8 cellular contexts compared by ENCODE assay signal in genomic region chr3:196079736-196080516, GRCh38. TPM values are rescaled to one million over a fixed set of nuclear protein-coding genes. Genes with fewer than 3 reads are reported as not detected.
DNase-seq lines count a peak whose midpoint lies in the region; ATAC-seq, FAIRE-seq and TF ChIP-seq lines count a peak whose summit lies in the region.
"Not testable (repeated sequence)": the region's sequence is repeated elsewhere in the genome, so short reads cannot be mapped to it uniquely, and the experiment has no call there.

No MANE protein-coding gene starts in this region.

- H2BK15ac ChIP-seq in H1 (ENCODE audit: low read length) = not testable (repeated sequence)

- intact Hi-C loops in Calu3 (cut with micrococcal nuclease; ENCODE audit: unreplicated experiment) = not testable (repeated sequence)

- H2BK120ac ChIP-seq in H1 (replicated peaks; ENCODE audit: low read depth, low read length) = not testable (repeated sequence)

- peaks cover 50% of the 10 kb centered on the region for H3K36me3 Mint-ChIP-seq in Calu3 (ENCODE audit: insufficient read depth, unreplicated experiment)
- peaks cover 18 to 49% of the 10 kb centered on the region in 2 donors for H3K36me3 Mint-ChIP-seq in activated naive CD4-positive, alpha-beta T cell treated with anti-CD3 and anti-CD28 coated beads, Interleukin-2, amount 50 U/mL, for 72 hours

- not testable (repeated sequence) for H4K8ac ChIP-seq in H1 (ENCODE audit: extremely low read depth, insufficient read depth, low read length)

- not testable (repeated sequence) for H3K79me1 ChIP-seq in H1 (ENCODE audit: low read depth, low read length)

- H2AFZ ChIP-seq in Karpas-422 (ENCODE audit: low read length); SU-DHL-6 (ENCODE audit: low read depth, low read length, severe bottlenecking); H1 (ENCODE audit: low read length); keratinocyte (ENCODE audit: control insufficient read depth, low read length); osteoblast (ENCODE audit: low read length): not testable (repeated sequence)

- H2BK12ac ChIP-seq in H1 (ENCODE audit: low read depth, low read length) = not testable (repeated sequence)

- H3F3A ChIP-seq in SU-DHL-6 (ENCODE audit: insufficient read depth) = not testable (repeated sequence)

- H4K5ac ChIP-seq in H1 (ENCODE audit: insufficient read length, low read depth, low read length) = not testable (repeated sequence)

- H3K4me1 Mint-ChIP-seq in Calu3 (ENCODE audit: low read depth, unreplicated experiment) = not testable (repeated sequence)

- H2BK5ac ChIP-seq in H1 (ENCODE audit: low read depth, low read length) = not testable (repeated sequence)

- not testable (repeated sequence) for H3K27me3 ChIP-seq in Karpas-422 (ENCODE audit: low read length); SU-DHL-6 (ENCODE audit: low read length); H1 (replicated peaks in 1 of 4; ENCODE audit: control insufficient read depth in 3 of 4, extremely low read depth in 1 of 4, insufficient read depth in 3 of 4, low read length in 3 of 4); keratinocyte (ENCODE audit: control insufficient read depth, extremely low read depth, insufficient read depth, low read length); osteoblast (ENCODE audit: insufficient read depth, low read length); thymus (ENCODE audit: control insufficient read depth, insufficient read depth)

- H3K18ac ChIP-seq in H1 (ENCODE audit: extremely low read depth, low read length) = not testable (repeated sequence)

- H3K14ac ChIP-seq in H1 (ENCODE audit: insufficient read length) = not testable (repeated sequence)

- H3K9me3 Mint-ChIP-seq in Calu3 (ENCODE audit: low read depth, unreplicated experiment); activated naive CD4-positive, alpha-beta T cell treated with anti-CD3 and anti-CD28 coated beads, Interleukin-2, amount 50 U/mL, for 72 hours: not testable (repeated sequence)

- DNase-seq in Calu3; Karpas-422; activated naive CD4-positive, alpha-beta T cell treated with anti-CD3 and anti-CD28 coated beads, Interleukin-2, amount 50 U/mL, for 72 hours (ENCODE audit: low spot score in 2 of 2); H1 (ENCODE audit: low read depth in 1 of 2, low spot score in 2 of 2); keratinocyte (ENCODE audit: low read depth, low spot score); osteoblast (ENCODE audit: insufficient read length, low spot score, missing footprints): not testable (repeated sequence)

- not testable (repeated sequence) for H3K27me3 Mint-ChIP-seq in Calu3 (ENCODE audit: unreplicated experiment)

- 88% methylated on average over 16 of the region's 16 CpGs; no CpG with 5 or more reads in 1 of the 2 experiments for WGBS in H1 (ENCODE audit: extremely low coverage in 1 of 2, insufficient coverage in 1 of 2, insufficient read length in 1 of 2, insufficient replicate concordance in 2 of 2, low coverage in 1 of 2, low lambda C conversion rate in 2 of 2, missing lambda C conversion rate in 1 of 2), 2 experiments
- 47% methylated on average over 16 of the region's 16 CpGs for WGBS in thymus

- H3K9me1 ChIP-seq in keratinocyte (ENCODE audit: control insufficient read depth, extremely low read depth, insufficient read depth, low read length) = not testable (repeated sequence)

- peaks cover 30% of the 10 kb centered on the region for H3K36me3 ChIP-seq in Karpas-422 (ENCODE audit: insufficient read depth, low read length)
- not testable (repeated sequence) for H3K36me3 ChIP-seq in SU-DHL-6 (ENCODE audit: low read length); osteoblast (ENCODE audit: insufficient read depth, low read length)
- H3K36me3 ChIP-seq in H1 (ENCODE audit: control insufficient read depth in 2 of 4, insufficient read depth in 4 of 4, low read length in 3 of 4) = peaks cover 0 to 11% (median 9%) of the 10 kb centered on the region in 4 experiments; a peak in 5 of 8 replicates
- H3K36me3 ChIP-seq in keratinocyte (ENCODE audit: control insufficient read depth in 2 of 2, extremely low read depth in 1 of 2, insufficient read depth in 2 of 2, low read length in 2 of 2) = peaks cover 8 to 21% of the 10 kb centered on the region in 2 experiments
- H3K36me3 ChIP-seq in thymus (ENCODE audit: control insufficient read depth, insufficient read depth) = peaks cover 13% of the 10 kb centered on the region

- peak overlapping the region; percentile 62 for H3K27ac ChIP-seq in Karpas-422 (ENCODE audit: low read length)
- not testable (repeated sequence) for H3K27ac ChIP-seq in SU-DHL-6 (ENCODE audit: low read depth, low read length); H1 (ENCODE audit: low read depth, low read length); keratinocyte (ENCODE audit: control insufficient read depth, insufficient read depth, low read length); osteoblast (ENCODE audit: low read depth, low read length); thymus (ENCODE audit: low read depth)

- not testable (repeated sequence) for H4K91ac ChIP-seq in H1 (replicated peaks; ENCODE audit: insufficient read length, low read length)

- peak overlapping the region; percentile 98 for H3K9ac ChIP-seq in Karpas-422 (ENCODE audit: low read length)
- H3K9ac ChIP-seq in SU-DHL-6 (ENCODE audit: low read length) = peak overlapping the region; percentile 90
- H3K9ac ChIP-seq in H1 (replicated peaks in 1 of 4; ENCODE audit: extremely low read depth in 1 of 4, low read depth in 3 of 4, low read length in 3 of 4) = not testable (repeated sequence)
- peak overlapping the region; percentile 87 for H3K9ac ChIP-seq in keratinocyte (ENCODE audit: control insufficient read depth, extremely low read depth, insufficient read depth, low read length)

- H3K4me2 ChIP-seq in Karpas-422 (ENCODE audit: low read depth, low read length, poor library complexity, severe bottlenecking) (peak overlapping the region; percentile 97), SU-DHL-6 (ENCODE audit: low read depth, low read length, poor library complexity, severe bottlenecking) (peak overlapping the region; percentile 83), H1 (ENCODE audit: insufficient read depth in 1 of 2, low read depth in 2 of 2, low read length in 2 of 2) (peak overlapping the region; percentile 43 to 85), keratinocyte (ENCODE audit: control insufficient read depth, extremely low read depth, insufficient read depth, low read depth, low read length) (peak overlapping the region; percentile 97), osteoblast (ENCODE audit: insufficient read depth, low read length) (peak overlapping the region; percentile 77)

- H3K56ac ChIP-seq in H1 (replicated peaks; ENCODE audit: insufficient read length, low read depth, low read length) = not testable (repeated sequence)

- not testable (repeated sequence) for TF ChIP-seq EP300 in H1 (IDR thresholded peaks at IDR 0.05; ENCODE audit: borderline replicate concordance in 1 of 2, low read depth in 2 of 2, low read length in 2 of 2)

- not testable (repeated sequence) for H2AK5ac ChIP-seq in H1 (ENCODE audit: low read depth, low read length)

- H3K4me1 ChIP-seq in Karpas-422 (ENCODE audit: low read length) (peaks cover 34% of the 10 kb centered on the region), keratinocyte (ENCODE audit: control insufficient read depth, extremely low read depth, insufficient read depth, low read length) (peaks cover 19% of the 10 kb centered on the region), osteoblast (ENCODE audit: insufficient read depth, low read length) (peaks cover 11% of the 10 kb centered on the region), thymus (ENCODE audit: control insufficient read depth, insufficient read depth, low read length) (peaks cover 22% of the 10 kb centered on the region)
- H3K4me1 ChIP-seq in H1 (replicated peaks in 1 of 4; ENCODE audit: control insufficient read depth in 3 of 4, insufficient read depth in 4 of 4, low read length in 3 of 4) = not testable (repeated sequence)

- H3K9me3 ChIP-seq in Karpas-422 (ENCODE audit: low read length); SU-DHL-6 (ENCODE audit: insufficient read depth, low read length); H1 (ENCODE audit: insufficient read depth in 2 of 2, low read depth in 1 of 2, low read length in 1 of 2); keratinocyte (ENCODE audit: control insufficient read depth, low read depth, low read length); osteoblast (ENCODE audit: low read depth, low read length); thymus (ENCODE audit: control insufficient read depth): not testable (repeated sequence)

- BruUV-seq in Calu3 (replicated peaks; lab: Mats Ljungman, UMichigan) = not testable (repeated sequence)

- H3K9me2 ChIP-seq in Karpas-422 (replicated peaks; ENCODE audit: insufficient read depth, low read length); SU-DHL-6 (replicated peaks; ENCODE audit: insufficient read depth, low read length): not testable (repeated sequence)

- dilution Hi-C loops in keratinocyte (cut with MboI; ENCODE audit: extremely low pct_ligation_motif_present, low sequenced_read_pairs) = not testable (repeated sequence)

- not testable (repeated sequence) for TF ChIP-seq POLR2A in H1 (IDR thresholded peaks at IDR 0.05; ENCODE audit: control extremely low read depth in 1 of 2, low read depth in 2 of 2, low read length in 2 of 2)

- peaks cover 68% of the 10 kb centered on the region for H3K79me2 ChIP-seq in Karpas-422 (ENCODE audit: low read length)
- H3K79me2 ChIP-seq in SU-DHL-6 (ENCODE audit: insufficient read depth, low read length) = peaks cover 60% of the 10 kb centered on the region
- H3K79me2 ChIP-seq in H1 (ENCODE audit: control insufficient read depth in 1 of 2, insufficient read depth in 2 of 2, low read length in 2 of 2) = peaks cover 30 to 50% of the 10 kb centered on the region in 2 experiments
- peaks cover 65% of the 10 kb centered on the region for H3K79me2 ChIP-seq in keratinocyte (ENCODE audit: control insufficient read depth, insufficient read depth, low read length)
- H3K79me2 ChIP-seq in osteoblast (ENCODE audit: insufficient read depth, low read length) = peaks cover 51% of the 10 kb centered on the region

- FAIRE-seq in H1 (lab: Jason Lieb, UNC); keratinocyte (lab: Jason Lieb, UNC): not testable (repeated sequence)

- H3K4me3 Mint-ChIP-seq in Calu3 (ENCODE audit: low read depth, unreplicated experiment) = peak overlapping the region; percentile 87

- H3K23ac ChIP-seq in H1 (ENCODE audit: insufficient read length) = not testable (repeated sequence)

- not testable (repeated sequence) for H3K23me2 ChIP-seq in H1 (ENCODE audit: low read depth, low read length)

- not testable (repeated sequence) for H2BK20ac ChIP-seq in H1 (ENCODE audit: low read length)

- H3K27ac Mint-ChIP-seq in Calu3 (ENCODE audit: unreplicated experiment) = peak overlapping the region; percentile 82
- peak overlapping the region; percentile 91 to 98 for H3K27ac Mint-ChIP-seq in activated naive CD4-positive, alpha-beta T cell treated with anti-CD3 and anti-CD28 coated beads, Interleukin-2, amount 50 U/mL, for 72 hours

- POLR2A ChIA-PET in H1 (lab: Charles Lee; ENCODE audit: partially characterized antibody) = interaction anchor here (0.7 to 3.4 kb wide), 13 partner anchors 12 to 145 kb away, joined by 3 to 11 read pairs (median 4); no protein-coding TSS in a partner anchor

- CTCF ChIA-PET in Calu3 (lab: Charles Lee) = not testable (repeated sequence)
- CTCF ChIA-PET in H1 (lab: Charles Lee; ENCODE audit: partially characterized antibody) = interaction anchor here (0.6 to 22.4 kb wide), 7 partner anchors 10 to 115 kb away, joined by 3 to 299 read pairs (median 3); no protein-coding TSS in a partner anchor

- H3K4me3 ChIP-seq in Karpas-422 (ENCODE audit: low read length) (peak overlapping the region; percentile 85), SU-DHL-6 (ENCODE audit: insufficient read depth, low read length, poor library complexity, severe bottlenecking) (peak overlapping the region; percentile 83), H1 (ENCODE audit: extremely low read depth in 1 of 4, insufficient read depth in 2 of 4, low read depth in 3 of 4, low read length in 4 of 4) (peak overlapping the region; percentile 68 to 93 (median 82); a peak in 5 of 8 replicates), keratinocyte (ENCODE audit: control insufficient read depth in 2 of 3, extremely low read depth in 1 of 3, insufficient read depth in 2 of 3, low read depth in 1 of 3, low read length in 3 of 3) (peak overlapping the region; percentile 98 to 100 (median 99)), thymus (ENCODE audit: low read length) (peak overlapping the region; percentile 63)
- not testable (repeated sequence) for H3K4me3 ChIP-seq in osteoblast (ENCODE audit: insufficient read depth, low read length)

- H4K20me1 ChIP-seq in Karpas-422 (ENCODE audit: insufficient read depth, low read depth, low read length) (peaks cover 51% of the 10 kb centered on the region), H1 (replicated peaks in 1 of 2; ENCODE audit: control insufficient read depth in 1 of 2, insufficient read depth in 2 of 2, low read length in 2 of 2) (peaks cover 3 to 17% of the 10 kb centered on the region in 2 experiments), keratinocyte (ENCODE audit: control insufficient read depth, extremely low read depth, insufficient read depth, low read length) (peaks cover 23% of the 10 kb centered on the region), osteoblast (ENCODE audit: insufficient read depth, low read length) (peaks cover 20% of the 10 kb centered on the region)
- H4K20me1 ChIP-seq in SU-DHL-6 (ENCODE audit: low read depth, low read length) = not testable (repeated sequence)

- H3K4ac ChIP-seq in H1 (replicated peaks; ENCODE audit: insufficient read length, low read depth, low read length) = not testable (repeated sequence)

- TF ChIP-seq CTCF in Calu3 (IDR thresholded peaks at IDR 0.05; ENCODE audit: unreplicated experiment); SU-DHL-6 (IDR thresholded peaks at IDR 0.05; ENCODE audit: insufficient read depth, low read length, poor library complexity, severe bottlenecking); H1 (IDR thresholded peaks at IDR 0.05; ENCODE audit: control extremely low read depth in 1 of 3, insufficient read depth in 1 of 3, low read depth in 1 of 3, low read length in 3 of 3); keratinocyte (optimal IDR thresholded peaks at IDR 0.05 in 1 of 3, IDR thresholded peaks at IDR 0.05 in 1 of 3, conservative IDR thresholded peaks at IDR 0.05 in 1 of 3; ENCODE audit: extremely low read depth in 1 of 3, insufficient read depth in 2 of 3, low read length in 3 of 3); osteoblast (IDR thresholded peaks at IDR 0.05; ENCODE audit: extremely low read depth, low read depth, low read length): not testable (repeated sequence)

- not testable (repeated sequence) for ATAC-seq in activated naive CD4-positive, alpha-beta T cell treated with anti-CD3 and anti-CD28 coated beads, Interleukin-2, amount 50 U/mL, for 72 hours

- not testable (repeated sequence) for TF ChIP-seq RAD21 in H1 (IDR thresholded peaks at IDR 0.05 in 1 of 2, conservative IDR thresholded peaks at IDR 0.05 in 1 of 2; ENCODE audit: low read depth in 2 of 2, low read length in 2 of 2)

RNA-seq across cellular contexts. Expression of gene TFRC, which starts 2.0 kb away (rescaled TPM):
- total RNA-seq in Calu3 (2022) = 425 and 457 TPM in 2 replicates
- total RNA-seq in Karpas-422 (2014; rRNA removed; shearing (Covaris generic); ENCODE audit: low replicate concordance) = 105 and 111 TPM in 2 replicates
- total RNA-seq in activated naive CD4-positive, alpha-beta T cell treated with anti-CD3 and anti-CD28 coated beads, Interleukin-2, amount 50 U/mL, for 72 hours = 100 to 1,000 TPM; 396 to 546 TPM
- 146 and 161 TPM in 2 replicates for total RNA-seq in H1 (2021; fragmentation: NEBNext Ultra II Directional; extraction: Animal tissue kit (Norgen Biotek cat#: 25700))
- polyA plus RNA-seq in H1 (2011; rRNA removed) = 19.3 and 67.3 TPM in 2 replicates
- polyA plus RNA-seq in H1 (2011; cell fraction: cytosol; rRNA removed) = 38.7 TPM
- 39.2 TPM for polyA plus RNA-seq in H1 (2011; cell fraction: nucleus; rRNA removed)
- polyA plus RNA-seq in H1 (2012, experiment 1 of 2) = 111 to 150 TPM (median 125 TPM) in 4 replicates
- polyA plus RNA-seq in H1 (2012, experiment 2 of 2) = 9.4 TPM
- polyA plus RNA-seq in H1 (2013, experiment 1 of 2) = 108 TPM
- 103 TPM for polyA plus RNA-seq in H1 (2013, experiment 2 of 2)
- 139 and 420 TPM in 2 replicates for polyA minus RNA-seq in H1 (2011; rRNA and poly(A)+ RNA removed)
- 116 TPM for polyA minus RNA-seq in H1 (2011; cell fraction: cytosol; rRNA and poly(A)+ RNA removed)
- polyA minus RNA-seq in H1 (2011; cell fraction: nucleus; rRNA and poly(A)+ RNA removed) = 156 TPM
- 57.2 to 125 TPM (median 109 TPM) in 3 replicates for polyA plus RNA-seq in keratinocyte
- 84.5 TPM for polyA plus RNA-seq in keratinocyte (2011; ENCODE audit: low read depth)
- 21.8 and 51.8 TPM in 2 replicates for polyA plus RNA-seq in keratinocyte (2011; cell fraction: cytosol; rRNA removed)
- polyA plus RNA-seq in keratinocyte (2011; cell fraction: nucleus; rRNA removed) = 153 and 229 TPM in 2 replicates
- polyA plus RNA-seq in keratinocyte (2012; ENCODE audit: low replicate concordance) = 38.0 and 65.3 TPM in 2 replicates
- polyA minus RNA-seq in keratinocyte = 45.5 to 232 TPM (median 222 TPM) in 3 replicates
- polyA minus RNA-seq in keratinocyte (2011; cell fraction: cytosol; rRNA and poly(A)+ RNA removed) = 95.3 TPM
- polyA minus RNA-seq in keratinocyte (2011; cell fraction: nucleus; rRNA and poly(A)+ RNA removed) = 311 and 404 TPM in 2 replicates
- total RNA-seq in osteoblast = 118 and 139 TPM in 2 replicates
- 32.0 TPM for polyA plus RNA-seq in thymus
